ENCODE assay signal across 8 cellular contexts in genomic region chr6:27830665-27831433, GRCh38.
DNase-seq lines count a peak whose midpoint lies in the region; ATAC-seq and TF ChIP-seq lines count a peak whose summit lies in the region.
"Not testable (repeated sequence)": the region's sequence is repeated elsewhere in the genome, so short reads cannot be mapped to it uniquely, and the experiment has no call there.

No MANE protein-coding gene starts in this region.

- H3K9me3 Mint-ChIP-seq in CD8-positive, alpha-beta memory T cell; activated CD4-positive, alpha-beta T cell treated with anti-CD3 and anti-CD28 coated beads for 36 hours (ENCODE audit: low read depth): not testable (repeated sequence)

- peak overlapping the region; percentile 87 for H3K4me3 ChIP-seq in CD8-positive, alpha-beta memory T cell (ENCODE audit: low read length)
- peak overlapping the region; percentile 59 for H3K4me3 ChIP-seq in kidney epithelial cell (ENCODE audit: low read depth, low read length)
- peak overlapping the region; percentile 28 to 50 (median 38) for H3K4me3 ChIP-seq in skin epidermis

- H3K36me3 ChIP-seq in CD8-positive, alpha-beta memory T cell (ENCODE audit: insufficient read depth, low read length); kidney epithelial cell (ENCODE audit: control insufficient read depth, insufficient read depth, low read length): not testable (repeated sequence)

- H3K9me3 ChIP-seq in CD8-positive, alpha-beta memory T cell (ENCODE audit: low read length): not testable (repeated sequence)

- peak overlapping the region; percentile 87 to 99 (median 98) for H3K27ac Mint-ChIP-seq in CD8-positive, alpha-beta memory T cell
- H3K27ac Mint-ChIP-seq in activated CD4-positive, alpha-beta T cell treated with anti-CD3 and anti-CD28 coated beads for 36 hours: peak overlapping the region; percentile 96

- H3K36me3 Mint-ChIP-seq in CD8-positive, alpha-beta memory T cell; activated CD4-positive, alpha-beta T cell treated with anti-CD3 and anti-CD28 coated beads for 36 hours (ENCODE audit: low read depth): not testable (repeated sequence)

- POLR2A ChIA-PET in CD8-positive, alpha-beta memory T cell (lab: Charles Lee): interaction anchor here (0.6 to 2.6 kb wide), 17 partner anchors 8 to 1805 kb away, joined by 3 to 35 read pairs (median 6); a partner anchor contains a TSS
- POLR2A ChIA-PET in activated CD4-positive, alpha-beta T cell treated with anti-CD3 and anti-CD28 coated beads for 36 hours (lab: Charles Lee): interaction anchor here (0.7 to 3.7 kb wide), 9 partner anchors 16 to 699 kb away, joined by 4 to 54 read pairs (median 5); a partner anchor contains a TSS

- CTCF ChIA-PET in CD8-positive, alpha-beta memory T cell (lab: Charles Lee): interaction anchor here (0.7 to 1.9 kb wide), 7 partner anchors 12 to 684 kb away, joined by 3 to 8 read pairs (median 4); a partner anchor contains a TSS
- CTCF ChIA-PET in activated CD4-positive, alpha-beta T cell treated with anti-CD3 and anti-CD28 coated beads for 36 hours (lab: Charles Lee): interaction anchor here (1.0 to 1.3 kb wide), 2 partner anchors 35 to 41 kb away, joined by 3 read pairs; a partner anchor contains a TSS

- H3K27ac ChIP-seq in CD8-positive, alpha-beta memory T cell (ENCODE audit: low read depth, low read length): peak overlapping the region; percentile 94
- peak overlapping the region; percentile 19 for H3K27ac ChIP-seq in cingulate gyrus (ENCODE audit: low read depth, low read length)
- H3K27ac ChIP-seq in skin epidermis: peak overlapping the region in 19 of 21 experiments; percentile 3 to 87 (median 70)

- H3K4me3 Mint-ChIP-seq in CD8-positive, alpha-beta memory T cell: peak overlapping the region; percentile 87 to 96 (median 91)
- H3K4me3 Mint-ChIP-seq in activated CD4-positive, alpha-beta T cell treated with anti-CD3 and anti-CD28 coated beads for 36 hours: peak overlapping the region; percentile 84

- peaks cover 27 to 46% (median 33%) of the 10 kb centered on the region in 3 donors for H3K4me1 Mint-ChIP-seq in CD8-positive, alpha-beta memory T cell
- H3K4me1 Mint-ChIP-seq in activated CD4-positive, alpha-beta T cell treated with anti-CD3 and anti-CD28 coated beads for 36 hours: peaks cover 26% of the 10 kb centered on the region

- not testable (repeated sequence) for TF ChIP-seq CTCF in kidney epithelial cell (IDR thresholded peaks at IDR 0.05; ENCODE audit: insufficient read depth, low read length, poor library complexity, severe bottlenecking)

- not testable (repeated sequence) for H3K27me3 ChIP-seq in CD8-positive, alpha-beta memory T cell (ENCODE audit: insufficient read depth, low read length, poor library complexity, severe bottlenecking); kidney epithelial cell (ENCODE audit: control insufficient read depth, insufficient read depth, low read length)

- ATAC-seq in GM19328 (IDR thresholded peaks at IDR 0.05; ENCODE audit: unreplicated experiment) (peak; percentile 68), HG03066 (IDR thresholded peaks at IDR 0.05; ENCODE audit: low read depth, unreplicated experiment) (peak; percentile 65)
- peak; percentile 76 for ATAC-seq in activated CD4-positive, alpha-beta T cell treated with anti-CD3 and anti-CD28 coated beads for 36 hours

- not testable (repeated sequence) for H3K27me3 Mint-ChIP-seq in CD8-positive, alpha-beta memory T cell; activated CD4-positive, alpha-beta T cell treated with anti-CD3 and anti-CD28 coated beads for 36 hours

- H3K4me1 ChIP-seq in CD8-positive, alpha-beta memory T cell (ENCODE audit: insufficient read depth, low read length): peaks cover 21% of the 10 kb centered on the region

- intact Hi-C loops in activated CD4-positive, alpha-beta T cell treated with anti-CD3 and anti-CD28 coated beads for 36 hours (cut with DNase I, micrococcal nuclease): loop anchor here (10.0 kb wide), 3 partner anchors 304 to 1806 kb away; a partner anchor contains a TSS

- peak in 4 of 5 donors; percentile 23 to 80 (median 76) for DNase-seq in CD8-positive, alpha-beta memory T cell
- DNase-seq in NCI-H526 (lab: John Stamatoyannopoulos, UW): peak; percentile 41 to 51
- DNase-seq in activated CD4-positive, alpha-beta T cell treated with anti-CD3 and anti-CD28 coated beads for 36 hours: peak; percentile 68
- DNase-seq in kidney epithelial cell (ENCODE audit: low read depth): not testable (repeated sequence)

Comparison
In these comparisons a context has a peak if more than half of its experiments do, and no peak if none do; other contexts are left out.
1. H3K27ac ChIP-seq: peak in every context shown above with its lines; median percentile 94 in CD8-positive, alpha-beta memory T cell; 70 in skin epidermis; 19 in cingulate gyrus.